ENCODE assay signal across 2 cellular contexts in genomic region chr7:120895253-120895652, GRCh38. TPM values are rescaled to one million over a fixed set of nuclear protein-coding genes. Genes with fewer than 3 reads are reported as not detected.
"Had no signal": no experiment of that assay in that cellular context is flagged by ENCODE, and none has a peak within 500 bp of the region (broad histone marks: within the 10 kb centered on the region; RNA-seq: fewer than 3 reads in every experiment).

No MANE protein-coding gene starts in this region.

RNA-seq across cellular contexts. Expression of gene TSPAN12, which starts 37.3 kb away (rescaled TPM):
- total RNA-seq: OCI-LY7 had no signal
- polyA plus RNA-seq: SK-N-SH had no signal
